In genomic region chr3:24495334-24495994, GRCh38 we compare ENCODE assay signal across 1 cellular context.
TF ChIP-seq lines count a peak whose summit lies in the region.

No MANE protein-coding gene starts in this region.

TF ChIP-seq in HEK293, 187 proteins besides CTCF, POLR2A, EP300 and RAD21 (continued from another document and continues in another):
- TF ChIP-seq, protein P1, sequence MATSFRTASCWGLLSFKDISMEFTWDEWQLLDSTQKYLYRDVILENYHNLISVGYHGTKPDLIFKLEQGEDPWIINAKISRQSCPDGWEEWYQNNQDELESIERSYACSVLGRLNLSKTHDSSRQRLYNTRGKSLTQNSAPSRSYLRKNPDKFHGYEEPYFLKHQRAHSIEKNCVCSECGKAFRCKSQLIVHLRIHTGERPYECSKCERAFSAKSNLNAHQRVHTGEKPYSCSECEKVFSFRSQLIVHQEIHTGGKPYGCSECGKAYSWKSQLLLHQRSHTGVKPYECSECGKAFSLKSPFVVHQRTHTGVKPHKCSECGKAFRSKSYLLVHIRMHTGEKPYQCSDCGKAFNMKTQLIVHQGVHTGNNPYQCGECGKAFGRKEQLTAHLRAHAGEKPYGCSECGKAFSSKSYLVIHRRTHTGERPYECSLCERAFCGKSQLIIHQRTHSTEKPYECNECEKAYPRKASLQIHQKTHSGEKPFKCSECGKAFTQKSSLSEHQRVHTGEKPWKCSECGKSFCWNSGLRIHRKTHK (tag by site-specific recombination; IDR thresholded peaks at IDR 0.05): no peak
- TF ChIP-seq KLF1 (tag by site-specific recombination; IDR thresholded peaks at IDR 0.05): peak; percentile 18; the same call in 1 of the 2 replicates
- TF ChIP-seq, protein P2, sequence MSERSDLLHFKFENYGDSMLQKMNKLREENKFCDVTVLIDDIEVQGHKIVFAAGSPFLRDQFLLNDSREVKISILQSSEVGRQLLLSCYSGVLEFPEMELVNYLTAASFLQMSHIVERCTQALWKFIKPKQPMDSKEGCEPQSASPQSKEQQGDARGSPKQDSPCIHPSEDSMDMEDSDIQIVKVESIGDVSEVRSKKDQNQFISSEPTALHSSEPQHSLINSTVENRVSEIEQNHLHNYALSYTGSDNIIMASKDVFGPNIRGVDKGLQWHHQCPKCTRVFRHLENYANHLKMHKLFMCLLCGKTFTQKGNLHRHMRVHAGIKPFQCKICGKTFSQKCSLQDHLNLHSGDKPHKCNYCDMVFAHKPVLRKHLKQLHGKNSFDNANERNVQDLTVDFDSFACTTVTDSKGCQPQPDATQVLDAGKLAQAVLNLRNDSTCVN (tag by site-specific recombination; optimal IDR thresholded peaks at IDR 0.05): peak; percentile 70
- TF ChIP-seq ZNF600 (tag by site-specific recombination; IDR thresholded peaks at IDR 0.05): peak; percentile 98
- no peak for TF ChIP-seq ZNF621 (tag by site-specific recombination; IDR thresholded peaks at IDR 0.05)
- TF ChIP-seq WT1 (tag by site-specific recombination; IDR thresholded peaks at IDR 0.05): peak; percentile 48; the same call in 1 of the 2 replicates
- TF ChIP-seq ZNF23 (tag by site-specific recombination; IDR thresholded peaks at IDR 0.05; ENCODE audit: borderline replicate concordance): no peak
- TF ChIP-seq, protein P3, sequence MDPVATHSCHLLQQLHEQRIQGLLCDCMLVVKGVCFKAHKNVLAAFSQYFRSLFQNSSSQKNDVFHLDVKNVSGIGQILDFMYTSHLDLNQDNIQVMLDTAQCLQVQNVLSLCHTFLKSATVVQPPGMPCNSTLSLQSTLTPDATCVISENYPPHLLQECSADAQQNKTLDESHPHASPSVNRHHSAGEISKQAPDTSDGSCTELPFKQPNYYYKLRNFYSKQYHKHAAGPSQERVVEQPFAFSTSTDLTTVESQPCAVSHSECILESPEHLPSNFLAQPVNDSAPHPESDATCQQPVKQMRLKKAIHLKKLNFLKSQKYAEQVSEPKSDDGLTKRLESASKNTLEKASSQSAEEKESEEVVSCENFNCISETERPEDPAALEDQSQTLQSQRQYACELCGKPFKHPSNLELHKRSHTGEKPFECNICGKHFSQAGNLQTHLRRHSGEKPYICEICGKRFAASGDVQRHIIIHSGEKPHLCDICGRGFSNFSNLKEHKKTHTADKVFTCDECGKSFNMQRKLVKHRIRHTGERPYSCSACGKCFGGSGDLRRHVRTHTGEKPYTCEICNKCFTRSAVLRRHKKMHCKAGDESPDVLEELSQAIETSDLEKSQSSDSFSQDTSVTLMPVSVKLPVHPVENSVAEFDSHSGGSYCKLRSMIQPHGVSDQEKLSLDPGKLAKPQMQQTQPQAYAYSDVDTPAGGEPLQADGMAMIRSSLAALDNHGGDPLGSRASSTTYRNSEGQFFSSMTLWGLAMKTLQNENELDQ (tag by site-specific recombination; IDR thresholded peaks at IDR 0.05; ENCODE audit: low read depth): no peak
- TF ChIP-seq ZNF670 (tag by site-specific recombination; IDR thresholded peaks at IDR 0.05; ENCODE audit: low read depth): no peak
- peak; percentile 97 for TF ChIP-seq EGR2 (tag by site-specific recombination; IDR thresholded peaks at IDR 0.05; ENCODE audit: low read depth)
- no peak for TF ChIP-seq ZSCAN18 (tag by site-specific recombination; IDR thresholded peaks at IDR 0.05)
- TF ChIP-seq ZNF664 (tag by site-specific recombination; IDR thresholded peaks at IDR 0.05): no peak
- TF ChIP-seq SCRT1 (tag by site-specific recombination; IDR thresholded peaks at IDR 0.05; ENCODE audit: borderline replicate concordance): peak; percentile 96
- TF ChIP-seq KLF9 (tag by site-specific recombination; IDR thresholded peaks at IDR 0.05; ENCODE audit: low read depth): no peak; the same call in 1 of the 2 replicates
- TF ChIP-seq ZNF561 (tag by site-specific recombination; IDR thresholded peaks at IDR 0.05; ENCODE audit: borderline replicate concordance): no peak
- no peak for TF ChIP-seq HOXD13 (CRISPR knock-in tag; IDR thresholded peaks at IDR 0.05; ENCODE audit: borderline replicate concordance)
- no peak for TF ChIP-seq ZNF558 (tag by site-specific recombination; IDR thresholded peaks at IDR 0.05)
- TF ChIP-seq ZNF223 (tag by site-specific recombination; IDR thresholded peaks at IDR 0.05): no peak
- no peak for TF ChIP-seq ZNF645 (tag by site-specific recombination; IDR thresholded peaks at IDR 0.05)
- peak; percentile 67 for TF ChIP-seq GLIS1 (tag by site-specific recombination; IDR thresholded peaks at IDR 0.05)
- no peak for TF ChIP-seq ZNF473 (tag by site-specific recombination; IDR thresholded peaks at IDR 0.05)
- TF ChIP-seq, protein P4, sequence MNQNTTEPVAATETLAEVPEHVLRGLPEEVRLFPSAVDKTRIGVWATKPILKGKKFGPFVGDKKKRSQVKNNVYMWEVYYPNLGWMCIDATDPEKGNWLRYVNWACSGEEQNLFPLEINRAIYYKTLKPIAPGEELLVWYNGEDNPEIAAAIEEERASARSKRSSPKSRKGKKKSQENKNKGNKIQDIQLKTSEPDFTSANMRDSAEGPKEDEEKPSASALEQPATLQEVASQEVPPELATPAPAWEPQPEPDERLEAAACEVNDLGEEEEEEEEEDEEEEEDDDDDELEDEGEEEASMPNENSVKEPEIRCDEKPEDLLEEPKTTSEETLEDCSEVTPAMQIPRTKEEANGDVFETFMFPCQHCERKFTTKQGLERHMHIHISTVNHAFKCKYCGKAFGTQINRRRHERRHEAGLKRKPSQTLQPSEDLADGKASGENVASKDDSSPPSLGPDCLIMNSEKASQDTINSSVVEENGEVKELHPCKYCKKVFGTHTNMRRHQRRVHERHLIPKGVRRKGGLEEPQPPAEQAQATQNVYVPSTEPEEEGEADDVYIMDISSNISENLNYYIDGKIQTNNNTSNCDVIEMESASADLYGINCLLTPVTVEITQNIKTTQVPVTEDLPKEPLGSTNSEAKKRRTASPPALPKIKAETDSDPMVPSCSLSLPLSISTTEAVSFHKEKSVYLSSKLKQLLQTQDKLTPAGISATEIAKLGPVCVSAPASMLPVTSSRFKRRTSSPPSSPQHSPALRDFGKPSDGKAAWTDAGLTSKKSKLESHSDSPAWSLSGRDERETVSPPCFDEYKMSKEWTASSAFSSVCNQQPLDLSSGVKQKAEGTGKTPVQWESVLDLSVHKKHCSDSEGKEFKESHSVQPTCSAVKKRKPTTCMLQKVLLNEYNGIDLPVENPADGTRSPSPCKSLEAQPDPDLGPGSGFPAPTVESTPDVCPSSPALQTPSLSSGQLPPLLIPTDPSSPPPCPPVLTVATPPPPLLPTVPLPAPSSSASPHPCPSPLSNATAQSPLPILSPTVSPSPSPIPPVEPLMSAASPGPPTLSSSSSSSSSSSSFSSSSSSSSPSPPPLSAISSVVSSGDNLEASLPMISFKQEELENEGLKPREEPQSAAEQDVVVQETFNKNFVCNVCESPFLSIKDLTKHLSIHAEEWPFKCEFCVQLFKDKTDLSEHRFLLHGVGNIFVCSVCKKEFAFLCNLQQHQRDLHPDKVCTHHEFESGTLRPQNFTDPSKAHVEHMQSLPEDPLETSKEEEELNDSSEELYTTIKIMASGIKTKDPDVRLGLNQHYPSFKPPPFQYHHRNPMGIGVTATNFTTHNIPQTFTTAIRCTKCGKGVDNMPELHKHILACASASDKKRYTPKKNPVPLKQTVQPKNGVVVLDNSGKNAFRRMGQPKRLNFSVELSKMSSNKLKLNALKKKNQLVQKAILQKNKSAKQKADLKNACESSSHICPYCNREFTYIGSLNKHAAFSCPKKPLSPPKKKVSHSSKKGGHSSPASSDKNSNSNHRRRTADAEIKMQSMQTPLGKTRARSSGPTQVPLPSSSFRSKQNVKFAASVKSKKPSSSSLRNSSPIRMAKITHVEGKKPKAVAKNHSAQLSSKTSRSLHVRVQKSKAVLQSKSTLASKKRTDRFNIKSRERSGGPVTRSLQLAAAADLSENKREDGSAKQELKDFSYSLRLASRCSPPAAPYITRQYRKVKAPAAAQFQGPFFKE (tag by site-specific recombination; IDR thresholded peaks at IDR 0.05; ENCODE audit: borderline replicate concordance): no peak
- TF ChIP-seq GFI1B (tag by site-specific recombination; IDR thresholded peaks at IDR 0.05): no peak
- TF ChIP-seq ZNF513 (tag by site-specific recombination; IDR thresholded peaks at IDR 0.05): no peak
- TF ChIP-seq TRIM28 (IDR thresholded peaks at IDR 0.05; ENCODE audit: borderline replicate concordance, low read length): no peak
- no peak for TF ChIP-seq ZSCAN16 (tag by site-specific recombination; IDR thresholded peaks at IDR 0.05)
- TF ChIP-seq, protein P5, sequence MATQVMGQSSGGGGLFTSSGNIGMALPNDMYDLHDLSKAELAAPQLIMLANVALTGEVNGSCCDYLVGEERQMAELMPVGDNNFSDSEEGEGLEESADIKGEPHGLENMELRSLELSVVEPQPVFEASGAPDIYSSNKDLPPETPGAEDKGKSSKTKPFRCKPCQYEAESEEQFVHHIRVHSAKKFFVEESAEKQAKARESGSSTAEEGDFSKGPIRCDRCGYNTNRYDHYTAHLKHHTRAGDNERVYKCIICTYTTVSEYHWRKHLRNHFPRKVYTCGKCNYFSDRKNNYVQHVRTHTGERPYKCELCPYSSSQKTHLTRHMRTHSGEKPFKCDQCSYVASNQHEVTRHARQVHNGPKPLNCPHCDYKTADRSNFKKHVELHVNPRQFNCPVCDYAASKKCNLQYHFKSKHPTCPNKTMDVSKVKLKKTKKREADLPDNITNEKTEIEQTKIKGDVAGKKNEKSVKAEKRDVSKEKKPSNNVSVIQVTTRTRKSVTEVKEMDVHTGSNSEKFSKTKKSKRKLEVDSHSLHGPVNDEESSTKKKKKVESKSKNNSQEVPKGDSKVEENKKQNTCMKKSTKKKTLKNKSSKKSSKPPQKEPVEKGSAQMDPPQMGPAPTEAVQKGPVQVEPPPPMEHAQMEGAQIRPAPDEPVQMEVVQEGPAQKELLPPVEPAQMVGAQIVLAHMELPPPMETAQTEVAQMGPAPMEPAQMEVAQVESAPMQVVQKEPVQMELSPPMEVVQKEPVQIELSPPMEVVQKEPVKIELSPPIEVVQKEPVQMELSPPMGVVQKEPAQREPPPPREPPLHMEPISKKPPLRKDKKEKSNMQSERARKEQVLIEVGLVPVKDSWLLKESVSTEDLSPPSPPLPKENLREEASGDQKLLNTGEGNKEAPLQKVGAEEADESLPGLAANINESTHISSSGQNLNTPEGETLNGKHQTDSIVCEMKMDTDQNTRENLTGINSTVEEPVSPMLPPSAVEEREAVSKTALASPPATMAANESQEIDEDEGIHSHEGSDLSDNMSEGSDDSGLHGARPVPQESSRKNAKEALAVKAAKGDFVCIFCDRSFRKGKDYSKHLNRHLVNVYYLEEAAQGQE (tag by site-specific recombination; IDR thresholded peaks at IDR 0.05): no peak
- TF ChIP-seq ZNF146 (tag by site-specific recombination; IDR thresholded peaks at IDR 0.05): 0 out of 2 replicates have a peak, but pooled peaks have one; percentile 9
- TF ChIP-seq ZBTB7A (tag by site-specific recombination; IDR thresholded peaks at IDR 0.05; ENCODE audit: low read depth): no peak
- TF ChIP-seq ZNF610 (tag by site-specific recombination; IDR thresholded peaks at IDR 0.05; ENCODE audit: borderline replicate concordance): 0 out of 2 replicates have a peak, but pooled peaks have one; percentile 32
- peak; percentile 57; the same call in 1 of the 2 replicates for TF ChIP-seq ZBTB10 (tag by site-specific recombination; IDR thresholded peaks at IDR 0.05)
- TF ChIP-seq ZNF701 (tag by site-specific recombination; IDR thresholded peaks at IDR 0.05): no peak
- TF ChIP-seq ZNF302 (tag by site-specific recombination; IDR thresholded peaks at IDR 0.05; ENCODE audit: low read depth): no peak
- TF ChIP-seq ZNF221 (tag by site-specific recombination; IDR thresholded peaks at IDR 0.05; ENCODE audit: borderline replicate concordance): no peak
- TF ChIP-seq MYNN (tag by site-specific recombination; IDR thresholded peaks at IDR 0.05; ENCODE audit: borderline replicate concordance): no peak
- no peak for TF ChIP-seq ZNF596 (tag by site-specific recombination; IDR thresholded peaks at IDR 0.05)
- TF ChIP-seq KLF16 (tag by site-specific recombination; IDR thresholded peaks at IDR 0.05): peak; percentile 48; the same call in 1 of the 2 replicates
